ENCODE assay signal across 20 cellular contexts in genomic region chr3:196377321-196377720, GRCh38. TPM values are rescaled to one million over a fixed set of nuclear protein-coding genes. Genes with fewer than 3 reads are reported as not detected.
DNase-seq lines count a peak whose midpoint lies in the region; ATAC-seq and TF ChIP-seq lines count a peak whose summit lies in the region.
"Had no signal": no experiment of that assay in that cellular context is flagged by ENCODE, and none has a peak within 500 bp of the region (broad histone marks: within the 10 kb centered on the region; RNA-seq: fewer than 3 reads in every experiment).

No MANE protein-coding gene starts in this region.

- no peaks in the 10 kb centered on the region for H3K4me1 ChIP-seq in thyroid gland

- H3K27ac Mint-ChIP-seq in activated CD4-positive, alpha-beta T cell treated with anti-CD3 and anti-CD28 coated beads, Interleukin-2, amount 10 ng/mL, durations not matched to agents 7 days and 5 days = peak overlapping the region; percentile 10
- H3K27ac Mint-ChIP-seq in WTC11 = peak overlapping the region; percentile 69
- H3K27ac Mint-ChIP-seq in nephron progenitor cell = peak overlapping the region; percentile 71

- CTCF ChIA-PET in activated CD4-positive, alpha-beta T cell treated with anti-CD3 and anti-CD28 coated beads, Interleukin-2, amount 10 ng/mL, durations not matched to agents 7 days and 5 days (lab: Charles Lee) = interaction anchor here (0.8 kb wide), 1 partner anchor 10 kb away, joined by 3 read pairs; no protein-coding TSS in a partner anchor
- CTCF ChIA-PET in WTC11 (lab: Charles Lee) = no interaction called here

- no peak overlapping the region for H3K4me3 Mint-ChIP-seq in activated CD4-positive, alpha-beta T cell treated with anti-CD3 and anti-CD28 coated beads, Interleukin-2, amount 10 ng/mL, durations not matched to agents 7 days and 5 days
- no peak overlapping the region for H3K4me3 Mint-ChIP-seq in WTC11
- H3K4me3 Mint-ChIP-seq in nephron progenitor cell = no peak overlapping the region

- no peak for TF ChIP-seq POLR2A in thyroid gland (IDR thresholded peaks at IDR 0.05)

- H3K36me3 ChIP-seq in thyroid gland = peaks cover 0 to 6% of the 10 kb centered on the region in 2 donors

- H3K27me3 Mint-ChIP-seq in activated CD4-positive, alpha-beta T cell treated with anti-CD3 and anti-CD28 coated beads, Interleukin-2, amount 10 ng/mL, durations not matched to agents 7 days and 5 days = no peaks in the 10 kb centered on the region
- H3K27me3 Mint-ChIP-seq in WTC11 (ENCODE audit: low read depth) (no peaks in the 10 kb centered on the region), nephron progenitor cell (ENCODE audit: low read depth, poor library complexity) (peaks cover 4% of the 10 kb centered on the region)

- H3K9me3 ChIP-seq in thyroid gland = no peaks in the 10 kb centered on the region

- 82 to 89% methylated on average over 5 of the region's 5 CpGs for WGBS in thyroid gland, 2 donors

- no peak for TF ChIP-seq CTCF in WTC11 (IDR thresholded peaks at IDR 0.05)
- TF ChIP-seq CTCF in fibroblast of mammary gland (conservative IDR thresholded peaks at IDR 0.05; ENCODE audit: control insufficient read depth, insufficient read depth, low read depth, low read length) = no peak
- TF ChIP-seq CTCF in nephron progenitor cell (IDR thresholded peaks at IDR 0.05) = no peak
- no peak for TF ChIP-seq CTCF in thyroid gland (IDR thresholded peaks at IDR 0.05)

- H3K4me3 ChIP-seq in fibroblast of mammary gland (ENCODE audit: control insufficient read depth, low read depth, low read length) (no peak overlapping the region), thyroid gland (replicated peaks in 1 of 3) (no peak overlapping the region)
- H3K4me3 ChIP-seq: MG63 had no signal

- no peak overlapping the region for H3K27ac ChIP-seq in thyroid gland

- no peaks in the 10 kb centered on the region for H3K27me3 ChIP-seq in thyroid gland
- H3K27me3 ChIP-seq: MG63 had no signal

- POLR2A ChIA-PET in activated CD4-positive, alpha-beta T cell treated with anti-CD3 and anti-CD28 coated beads, Interleukin-2, amount 10 ng/mL, durations not matched to agents 7 days and 5 days (lab: Charles Lee) = no interaction called here
- POLR2A ChIA-PET in WTC11 (lab: Charles Lee) = interaction anchor here (0.5 kb wide), 1 partner anchor 55 kb away, joined by 3 read pairs; no protein-coding TSS in a partner anchor

- peaks cover 12% of the 10 kb centered on the region for H3K4me1 Mint-ChIP-seq in activated CD4-positive, alpha-beta T cell treated with anti-CD3 and anti-CD28 coated beads, Interleukin-2, amount 10 ng/mL, durations not matched to agents 7 days and 5 days
- H3K4me1 Mint-ChIP-seq in WTC11 (peaks cover 19% of the 10 kb centered on the region), nephron progenitor cell (no peaks in the 10 kb centered on the region)

- peaks cover 36% of the 10 kb centered on the region for H3K36me3 Mint-ChIP-seq in activated CD4-positive, alpha-beta T cell treated with anti-CD3 and anti-CD28 coated beads, Interleukin-2, amount 10 ng/mL, durations not matched to agents 7 days and 5 days (ENCODE audit: low read depth)
- peaks cover 33% of the 10 kb centered on the region for H3K36me3 Mint-ChIP-seq in WTC11
- H3K36me3 Mint-ChIP-seq in nephron progenitor cell (ENCODE audit: low read depth) = peaks cover 83% of the 10 kb centered on the region

- intact Hi-C loops in thyroid gland (cut with DNase I) = no loop called here

- no peak for DNase-seq in activated CD4-positive, alpha-beta T cell treated with anti-CD3 and anti-CD28 coated beads, Interleukin-2, amount 10 ng/mL, durations not matched to agents 7 days and 5 days
- no peak for DNase-seq in activated CD4-positive, alpha-beta T cell treated with anti-CD3 and anti-CD28 coated beads, Interleukin-2, amount 50 U/mL, for 48 hours
- DNase-seq in WTC11 (ENCODE audit: low spot score) (no peak), fibroblast of mammary gland (ENCODE audit: low read depth) (peak; percentile 23), nephron progenitor cell (no peak), amygdala (lab: John Stamatoyannopoulos, UW) (no peak), thyroid gland (no peak)
- DNase-seq: 8988T, ACHN, Calu3, KG1, MG63, NCI-H1105 treated with DMSO at 0.1 percent for 48 hours, NCI-H146, NCI-H1930, NCI-H2107, NCI-H524, NCI-H748 treated with DMSO at 0.1 percent for 48 hours, SIG-M5 had no signal

- ATAC-seq in WTC11 (no peak), HG03457 (IDR thresholded peaks at IDR 0.05; ENCODE audit: unreplicated experiment) (no peak)

- H3K9me3 Mint-ChIP-seq in activated CD4-positive, alpha-beta T cell treated with anti-CD3 and anti-CD28 coated beads, Interleukin-2, amount 10 ng/mL, durations not matched to agents 7 days and 5 days = peaks cover 6% of the 10 kb centered on the region
- H3K9me3 Mint-ChIP-seq in WTC11 = peaks cover 19% of the 10 kb centered on the region
- peaks cover 25% of the 10 kb centered on the region for H3K9me3 Mint-ChIP-seq in nephron progenitor cell

TF ChIP-seq in WTC11, 78 proteins besides CTCF, POLR2A, EP300 and RAD21:
- TF ChIP-seq ZNF396 (CRISPR knock-in tag; IDR thresholded peaks at IDR 0.05; ENCODE audit: borderline replicate concordance) = no peak
- no peak for TF ChIP-seq CBFB (CRISPR knock-in tag; IDR thresholded peaks at IDR 0.05; ENCODE audit: low read depth)
- TF ChIP-seq NR3C1 (CRISPR knock-in tag; conservative IDR thresholded peaks at IDR 0.05; ENCODE audit: low read depth) = no peak
- TF ChIP-seq ATF2 (CRISPR knock-in tag; IDR thresholded peaks at IDR 0.05; ENCODE audit: borderline replicate concordance, low read depth) = no peak
- TF ChIP-seq RELA (CRISPR knock-in tag; IDR thresholded peaks at IDR 0.05; ENCODE audit: borderline replicate concordance) = no peak
- TF ChIP-seq CREB1 (CRISPR knock-in tag; IDR thresholded peaks at IDR 0.05) = no peak

RNA-seq across cellular contexts. Expression of gene TM4SF19, which starts 39.1 kb away (rescaled TPM):
- total RNA-seq in activated CD4-positive, alpha-beta T cell treated with anti-CD3 and anti-CD28 coated beads, Interleukin-2, amount 10 ng/mL, durations not matched to agents 7 days and 5 days = not detected
- total RNA-seq in WTC11 (2021) (not detected in 3 replicates), thyroid gland (under 1 TPM in 2 of 4 donors, not detected in 2; 0.59 to 0.94 TPM)
- total RNA-seq: Calu3 had no signal

RNA-seq across cellular contexts. Expression of gene UBXN7, which starts 54.9 kb away (rescaled TPM):
- 10 to 100 TPM; 54.4 to 64.8 TPM for total RNA-seq in activated CD4-positive, alpha-beta T cell treated with anti-CD3 and anti-CD28 coated beads, Interleukin-2, amount 10 ng/mL, durations not matched to agents 7 days and 5 days
- total RNA-seq in WTC11 (2021) (99.6 to 110 TPM (median 109 TPM) in 3 replicates), thyroid gland (10 to 100 TPM; 16.8 to 38.4 (median 23.2) TPM)

RNA-seq across cellular contexts. Expression of gene DYNLT2B, which starts 59.3 kb away (rescaled TPM):
- 10 to 100 TPM; 20.3 to 23.0 TPM for total RNA-seq in activated CD4-positive, alpha-beta T cell treated with anti-CD3 and anti-CD28 coated beads, Interleukin-2, amount 10 ng/mL, durations not matched to agents 7 days and 5 days
- total RNA-seq in WTC11 (2021) (10.0 to 13.6 TPM (median 11.4 TPM) in 3 replicates), thyroid gland (10 to 100 TPM in 3 of 4 donors, 1 to 10 TPM in 1; 4.6 to 16.8 (median 13.2) TPM)

Comparison
In these comparisons a context has a peak if more than half of its experiments do, and no peak if none do; other contexts are left out.
1. H3K27ac Mint-ChIP-seq: peak in every context shown above with its lines; median percentile 71 in nephron progenitor cell; 69 in WTC11; 10 in activated CD4-positive, alpha-beta T cell treated with anti-CD3 and anti-CD28 coated beads, Interleukin-2, amount 10 ng/mL, durations not matched to agents 7 days and 5 days.